ENCODE assay signal across 1 cellular context in genomic region chr16:27405546-27406451, GRCh38.
TF ChIP-seq lines count a peak whose summit lies in the region.

No MANE protein-coding gene starts in this region.

TF ChIP-seq in GM12878, 131 proteins besides CTCF, POLR2A, EP300 and RAD21 (continued from another document and continues in another):
- TF ChIP-seq, protein P1, sequence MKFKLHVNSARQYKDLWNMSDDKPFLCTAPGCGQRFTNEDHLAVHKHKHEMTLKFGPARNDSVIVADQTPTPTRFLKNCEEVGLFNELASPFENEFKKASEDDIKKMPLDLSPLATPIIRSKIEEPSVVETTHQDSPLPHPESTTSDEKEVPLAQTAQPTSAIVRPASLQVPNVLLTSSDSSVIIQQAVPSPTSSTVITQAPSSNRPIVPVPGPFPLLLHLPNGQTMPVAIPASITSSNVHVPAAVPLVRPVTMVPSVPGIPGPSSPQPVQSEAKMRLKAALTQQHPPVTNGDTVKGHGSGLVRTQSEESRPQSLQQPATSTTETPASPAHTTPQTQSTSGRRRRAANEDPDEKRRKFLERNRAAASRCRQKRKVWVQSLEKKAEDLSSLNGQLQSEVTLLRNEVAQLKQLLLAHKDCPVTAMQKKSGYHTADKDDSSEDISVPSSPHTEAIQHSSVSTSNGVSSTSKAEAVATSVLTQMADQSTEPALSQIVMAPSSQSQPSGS (IDR thresholded peaks at IDR 0.05; ENCODE audit: low read length): no peak
- TF ChIP-seq TCF3 (IDR thresholded peaks at IDR 0.05; ENCODE audit: borderline replicate concordance, insufficient read depth, low read depth, low read length): peak; percentile 94
- no peak for TF ChIP-seq SPI1 (IDR thresholded peaks at IDR 0.05; ENCODE audit: borderline replicate concordance, insufficient read depth, low read depth, low read length)
- no peak for TF ChIP-seq ZNF274 (IDR thresholded peaks at IDR 0.05; ENCODE audit: insufficient read depth, insufficient read length)
- TF ChIP-seq ZNF384 (IDR thresholded peaks at IDR 0.05; ENCODE audit: borderline replicate concordance, low read depth, low read length): no peak
- no peak for TF ChIP-seq NFYA (IDR thresholded peaks at IDR 0.05; ENCODE audit: borderline replicate concordance, low read depth, low read length)
- TF ChIP-seq RAD51 (IDR thresholded peaks at IDR 0.05): no peak
- TF ChIP-seq PBX3 (IDR thresholded peaks at IDR 0.05; ENCODE audit: insufficient replicate concordance, low read depth, low read length): no peak
- TF ChIP-seq KAT2A (conservative IDR thresholded peaks at IDR 0.05; ENCODE audit: control insufficient read depth, low read depth, low read length): no peak
- TF ChIP-seq ZNF207 (IDR thresholded peaks at IDR 0.05; ENCODE audit: borderline replicate concordance): no peak
- no peak; the same call in 1 of the 2 replicates for TF ChIP-seq MLLT1 (IDR thresholded peaks at IDR 0.05)
- no peak for TF ChIP-seq HDAC2 (IDR thresholded peaks at IDR 0.05)
- TF ChIP-seq SREBF1 (IDR thresholded peaks at IDR 0.05; ENCODE audit: low read length): 0 out of 2 replicates have a peak, but pooled peaks have one; percentile 24
- TF ChIP-seq SREBF2 (IDR thresholded peaks at IDR 0.05; ENCODE audit: low read length): no peak
- TF ChIP-seq BMI1 (IDR thresholded peaks at IDR 0.05; ENCODE audit: borderline replicate concordance): peak; percentile 45; the same call in 1 of the 2 replicates
- no peak for TF ChIP-seq MYB (IDR thresholded peaks at IDR 0.05; ENCODE audit: borderline replicate concordance, low read depth, low read length)
- TF ChIP-seq TCF7 (IDR thresholded peaks at IDR 0.05; ENCODE audit: borderline replicate concordance): peak; percentile 26; the same call in 1 of the 2 replicates
- TF ChIP-seq, protein P2, sequence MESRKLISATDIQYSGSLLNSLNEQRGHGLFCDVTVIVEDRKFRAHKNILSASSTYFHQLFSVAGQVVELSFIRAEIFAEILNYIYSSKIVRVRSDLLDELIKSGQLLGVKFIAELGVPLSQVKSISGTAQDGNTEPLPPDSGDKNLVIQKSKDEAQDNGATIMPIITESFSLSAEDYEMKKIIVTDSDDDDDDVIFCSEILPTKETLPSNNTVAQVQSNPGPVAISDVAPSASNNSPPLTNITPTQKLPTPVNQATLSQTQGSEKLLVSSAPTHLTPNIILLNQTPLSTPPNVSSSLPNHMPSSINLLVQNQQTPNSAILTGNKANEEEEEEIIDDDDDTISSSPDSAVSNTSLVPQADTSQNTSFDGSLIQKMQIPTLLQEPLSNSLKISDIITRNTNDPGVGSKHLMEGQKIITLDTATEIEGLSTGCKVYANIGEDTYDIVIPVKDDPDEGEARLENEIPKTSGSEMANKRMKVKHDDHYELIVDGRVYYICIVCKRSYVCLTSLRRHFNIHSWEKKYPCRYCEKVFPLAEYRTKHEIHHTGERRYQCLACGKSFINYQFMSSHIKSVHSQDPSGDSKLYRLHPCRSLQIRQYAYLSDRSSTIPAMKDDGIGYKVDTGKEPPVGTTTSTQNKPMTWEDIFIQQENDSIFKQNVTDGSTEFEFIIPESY (IDR thresholded peaks at IDR 0.05): no peak
- no peak for TF ChIP-seq MAX (IDR thresholded peaks at IDR 0.05; ENCODE audit: low read depth, low read length)
- peak; percentile 82 for TF ChIP-seq IRF4 (IDR thresholded peaks at IDR 0.05; ENCODE audit: low read depth, low read length)
- TF ChIP-seq HDAC6 (IDR thresholded peaks at IDR 0.05; ENCODE audit: unreplicated experiment): no peak
- TF ChIP-seq NBN (IDR thresholded peaks at IDR 0.05): no peak; the same call in 1 of the 2 replicates
- TF ChIP-seq NFIC (IDR thresholded peaks at IDR 0.05; ENCODE audit: low read depth, low read length): no peak
- peak in 1 of 2 experiments; percentile 83; a peak in 2 of 4 replicates for TF ChIP-seq SRF (IDR thresholded peaks at IDR 0.05; ENCODE audit: low read depth in 2 of 2, low read length in 2 of 2)
- TF ChIP-seq CREM (IDR thresholded peaks at IDR 0.05; ENCODE audit: low read depth): peak; percentile 93
- no peak for TF ChIP-seq RUNX3 (IDR thresholded peaks at IDR 0.05; ENCODE audit: low read length)
- peak; percentile 95 for TF ChIP-seq NR2F1 (conservative IDR thresholded peaks at IDR 0.05)
- TF ChIP-seq WRNIP1 (IDR thresholded peaks at IDR 0.05; ENCODE audit: borderline replicate concordance, low read depth, low read length): no peak
- TF ChIP-seq, protein P3, sequence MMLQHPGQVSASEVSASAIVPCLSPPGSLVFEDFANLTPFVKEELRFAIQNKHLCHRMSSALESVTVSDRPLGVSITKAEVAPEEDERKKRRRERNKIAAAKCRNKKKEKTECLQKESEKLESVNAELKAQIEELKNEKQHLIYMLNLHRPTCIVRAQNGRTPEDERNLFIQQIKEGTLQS (IDR thresholded peaks at IDR 0.05; ENCODE audit: borderline replicate concordance, extremely low read depth, low read depth, low read length): no peak
- TF ChIP-seq, protein P4, sequence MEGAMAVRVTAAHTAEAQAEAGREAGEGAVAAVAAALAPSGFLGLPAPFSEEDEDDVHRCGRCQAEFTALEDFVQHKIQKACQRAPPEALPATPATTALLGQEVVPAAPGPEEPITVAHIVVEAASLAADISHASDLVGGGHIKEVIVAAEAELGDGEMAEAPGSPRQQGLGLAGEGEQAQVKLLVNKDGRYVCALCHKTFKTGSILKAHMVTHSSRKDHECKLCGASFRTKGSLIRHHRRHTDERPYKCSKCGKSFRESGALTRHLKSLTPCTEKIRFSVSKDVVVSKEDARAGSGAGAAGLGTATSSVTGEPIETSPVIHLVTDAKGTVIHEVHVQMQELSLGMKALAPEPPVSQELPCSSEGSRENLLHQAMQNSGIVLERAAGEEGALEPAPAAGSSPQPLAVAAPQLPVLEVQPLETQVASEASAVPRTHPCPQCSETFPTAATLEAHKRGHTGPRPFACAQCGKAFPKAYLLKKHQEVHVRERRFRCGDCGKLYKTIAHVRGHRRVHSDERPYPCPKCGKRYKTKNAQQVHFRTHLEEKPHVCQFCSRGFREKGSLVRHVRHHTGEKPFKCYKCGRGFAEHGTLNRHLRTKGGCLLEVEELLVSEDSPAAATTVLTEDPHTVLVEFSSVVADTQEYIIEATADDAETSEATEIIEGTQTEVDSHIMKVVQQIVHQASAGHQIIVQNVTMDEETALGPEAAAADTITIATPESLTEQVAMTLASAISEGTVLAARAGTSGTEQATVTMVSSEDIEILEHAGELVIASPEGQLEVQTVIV (IDR thresholded peaks at IDR 0.05; ENCODE audit: borderline replicate concordance, partially characterized antibody): no peak
- no peak for TF ChIP-seq MTA3 (IDR thresholded peaks at IDR 0.05; ENCODE audit: borderline replicate concordance, low read length)
- peak; percentile 87 for TF ChIP-seq MEF2A (IDR thresholded peaks at IDR 0.05; ENCODE audit: insufficient read depth, low read depth, low read length)
- no peak for TF ChIP-seq SUPT20H (IDR thresholded peaks at IDR 0.05; ENCODE audit: borderline replicate concordance, control insufficient read depth, low read depth, low read length)
- no peak for TF ChIP-seq FOXM1 (IDR thresholded peaks at IDR 0.05; ENCODE audit: low read depth, low read length)
- no peak for TF ChIP-seq SUZ12 (IDR thresholded peaks at IDR 0.05; ENCODE audit: unreplicated experiment)
- TF ChIP-seq ELK1 (IDR thresholded peaks at IDR 0.05; ENCODE audit: low read depth, low read length): no peak
- TF ChIP-seq STAT3 (IDR thresholded peaks at IDR 0.05; ENCODE audit: low read depth, low read length): no peak
- peak; percentile 97 for TF ChIP-seq EED (IDR thresholded peaks at IDR 0.05; ENCODE audit: low read depth)
- TF ChIP-seq KLF5 (IDR thresholded peaks at IDR 0.05; ENCODE audit: partially characterized antibody): no peak
- no peak for TF ChIP-seq CHD1 (IDR thresholded peaks at IDR 0.05; ENCODE audit: low read depth, low read length)
- TF ChIP-seq PML (IDR thresholded peaks at IDR 0.05; ENCODE audit: low read length): no peak
- peak; percentile 95 for TF ChIP-seq RELA (IDR thresholded peaks at IDR 0.05; ENCODE audit: borderline replicate concordance, partially characterized antibody)
- TF ChIP-seq ATF7 (IDR thresholded peaks at IDR 0.05; ENCODE audit: low read depth): no peak; the same call in 1 of the 2 replicates
- no peak for TF ChIP-seq CBFB (IDR thresholded peaks at IDR 0.05; ENCODE audit: low read depth)
- peak; percentile 26; the same call in 1 of the 2 replicates for TF ChIP-seq ZNF24 (IDR thresholded peaks at IDR 0.05)
- TF ChIP-seq, protein P5, sequence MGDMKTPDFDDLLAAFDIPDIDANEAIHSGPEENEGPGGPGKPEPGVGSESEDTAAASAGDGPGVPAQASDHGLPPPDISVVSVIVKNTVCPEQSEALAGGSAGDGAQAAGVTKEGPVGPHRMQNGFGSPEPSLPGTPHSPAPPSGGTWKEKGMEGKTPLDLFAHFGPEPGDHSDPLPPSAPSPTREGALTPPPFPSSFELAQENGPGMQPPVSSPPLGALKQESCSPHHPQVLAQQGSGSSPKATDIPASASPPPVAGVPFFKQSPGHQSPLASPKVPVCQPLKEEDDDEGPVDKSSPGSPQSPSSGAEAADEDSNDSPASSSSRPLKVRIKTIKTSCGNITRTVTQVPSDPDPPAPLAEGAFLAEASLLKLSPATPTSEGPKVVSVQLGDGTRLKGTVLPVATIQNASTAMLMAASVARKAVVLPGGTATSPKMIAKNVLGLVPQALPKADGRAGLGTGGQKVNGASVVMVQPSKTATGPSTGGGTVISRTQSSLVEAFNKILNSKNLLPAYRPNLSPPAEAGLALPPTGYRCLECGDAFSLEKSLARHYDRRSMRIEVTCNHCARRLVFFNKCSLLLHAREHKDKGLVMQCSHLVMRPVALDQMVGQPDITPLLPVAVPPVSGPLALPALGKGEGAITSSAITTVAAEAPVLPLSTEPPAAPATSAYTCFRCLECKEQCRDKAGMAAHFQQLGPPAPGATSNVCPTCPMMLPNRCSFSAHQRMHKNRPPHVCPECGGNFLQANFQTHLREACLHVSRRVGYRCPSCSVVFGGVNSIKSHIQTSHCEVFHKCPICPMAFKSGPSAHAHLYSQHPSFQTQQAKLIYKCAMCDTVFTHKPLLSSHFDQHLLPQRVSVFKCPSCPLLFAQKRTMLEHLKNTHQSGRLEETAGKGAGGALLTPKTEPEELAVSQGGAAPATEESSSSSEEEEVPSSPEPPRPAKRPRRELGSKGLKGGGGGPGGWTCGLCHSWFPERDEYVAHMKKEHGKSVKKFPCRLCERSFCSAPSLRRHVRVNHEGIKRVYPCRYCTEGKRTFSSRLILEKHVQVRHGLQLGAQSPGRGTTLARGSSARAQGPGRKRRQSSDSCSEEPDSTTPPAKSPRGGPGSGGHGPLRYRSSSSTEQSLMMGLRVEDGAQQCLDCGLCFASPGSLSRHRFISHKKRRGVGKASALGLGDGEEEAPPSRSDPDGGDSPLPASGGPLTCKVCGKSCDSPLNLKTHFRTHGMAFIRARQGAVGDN (IDR thresholded peaks at IDR 0.05): peak; percentile 73
- no peak for TF ChIP-seq RB1 (IDR thresholded peaks at IDR 0.05; ENCODE audit: borderline replicate concordance)
- TF ChIP-seq ZZZ3 (IDR thresholded peaks at IDR 0.05; ENCODE audit: control insufficient read depth, insufficient read length, low read depth): no peak
- TF ChIP-seq YY1 (IDR thresholded peaks at IDR 0.05; ENCODE audit: low read depth, low read length): no peak
- no peak for TF ChIP-seq PKNOX1 (IDR thresholded peaks at IDR 0.05)
